In genomic region chr12:39792938-39793337, GRCh38 we compare ENCODE assay signal across 9 cellular contexts.
"Had no signal": no experiment of that assay in that cellular context is flagged by ENCODE, and none has a peak within 500 bp of the region (broad histone marks: within the 10 kb centered on the region; RNA-seq: fewer than 3 reads in every experiment).

No MANE protein-coding gene starts in this region.

- DNase-seq: GM23248, GOT3, H7, HFFc6, KBM-7 had no signal

- H3K4me2 ChIP-seq: KMS-11 had no signal

- H2AFZ ChIP-seq: GM23248 had no signal

- H3K4me1 ChIP-seq: HAP-1 had no signal

- ATAC-seq: HCT116 had no signal

- H3K9me3 ChIP-seq: HAP-1 had no signal

- H3K27ac ChIP-seq: GM23248, KMS-11 had no signal

- H3K4me3 ChIP-seq: GM23248, HAP-1 had no signal

- H3K36me3 ChIP-seq: HAP-1 had no signal

- H3K9ac ChIP-seq: GM23248, KMS-11 had no signal

- FAIRE-seq: HTR-8/SVneo had no signal
